In the genomic region with DNA sequence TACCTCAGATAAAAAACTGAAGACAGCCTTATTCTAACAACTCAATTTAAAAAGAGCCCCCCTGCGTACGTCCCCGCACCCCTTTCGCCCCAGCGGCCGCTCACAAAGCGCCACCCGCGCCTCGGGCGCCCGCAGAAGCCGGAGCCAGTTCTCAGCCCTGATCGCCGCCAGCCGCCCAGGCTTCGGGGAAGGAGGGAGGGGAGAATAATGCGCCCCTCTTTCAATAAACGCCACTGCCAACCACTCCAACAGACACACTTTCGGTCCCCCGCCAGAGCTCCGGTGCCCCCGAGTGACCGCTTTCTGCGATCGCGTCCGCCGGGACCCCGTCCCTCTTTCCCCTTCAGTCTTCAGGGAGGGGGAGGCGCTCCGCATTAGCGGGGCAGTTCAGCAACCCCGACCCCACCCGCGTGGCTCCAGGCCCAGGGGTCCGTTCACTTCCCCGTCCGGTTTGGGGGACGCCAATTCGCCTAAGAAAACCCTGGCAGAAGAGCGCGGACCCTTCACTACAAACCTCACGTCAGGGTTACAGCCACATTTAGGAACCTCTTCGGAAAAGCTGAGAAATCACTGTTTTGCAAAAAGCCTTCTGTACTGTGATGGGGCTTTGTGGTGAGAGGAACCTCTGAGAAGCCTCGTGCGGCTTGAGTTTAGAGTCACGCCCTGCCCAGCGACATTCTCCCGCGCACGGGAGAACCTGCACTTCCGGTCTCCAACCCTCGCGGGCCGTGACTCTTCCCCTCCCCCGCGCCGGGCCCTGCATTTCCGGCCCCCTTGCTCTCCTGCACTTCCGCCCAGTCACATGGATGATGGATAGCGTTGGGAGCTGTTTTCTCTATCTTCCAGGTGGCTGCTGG, we compare ENCODE assay signal across 9 cellular contexts. TPM values are rescaled to one million over a fixed set of nuclear protein-coding genes. Genes with fewer than 3 reads are reported as not detected.
DNase-seq lines count a peak whose midpoint lies in the region; ATAC-seq and TF ChIP-seq lines count a peak whose summit lies in the region.
"Had no signal": no experiment of that assay in that cellular context is flagged by ENCODE, and none has a peak within 500 bp of the region (broad histone marks: within the 10 kb centered on the region; RNA-seq: fewer than 3 reads in every experiment).

No MANE protein-coding gene starts in this region.

- TF ChIP-seq EP300 in gastroesophageal sphincter (IDR thresholded peaks at IDR 0.05) = no peak

- H3K27me3 ChIP-seq in gastroesophageal sphincter (peaks cover 79% of the 10 kb centered on the region), skeletal muscle satellite cell (ENCODE audit: control insufficient read depth, insufficient read depth, low read length) (peaks cover 77% of the 10 kb centered on the region)

- 2 to 5% methylated on average over 18 to 22 of the region's 62 CpGs for WGBS in gastroesophageal sphincter (ENCODE audit: low coverage in 1 of 2), 2 donors

- TF ChIP-seq CTCF in gastroesophageal sphincter (IDR thresholded peaks at IDR 0.05) = no peak

- DNase-seq in NCI-H510A treated with DMSO at 0.1 percent for 48 hours (lab: John Stamatoyannopoulos, UW) (peak; percentile 19), mesenteric fat pad (ENCODE audit: low spot score) (no peak), NAMALWA (ENCODE audit: low spot score) (no peak)
- DNase-seq: NK-92 treated with Interleukin-12 subunit alpha and Interleukin-12 subunit beta, amount 100 ng/mL, for 24 hours had no signal

- no peak for TF ChIP-seq POLR2A in gastroesophageal sphincter (IDR thresholded peaks at IDR 0.05)

- peak overlapping the region in 1 of 4 donors; percentile 69 for H3K27ac ChIP-seq in gastroesophageal sphincter
- H3K27ac ChIP-seq: right atrium auricular region had no signal

- H3K4me1 ChIP-seq in gastroesophageal sphincter (peaks cover 0 to 17% (median 6%) of the 10 kb centered on the region in 3 donors), skeletal muscle satellite cell (ENCODE audit: control insufficient read depth, insufficient read depth, low read length) (peaks cover 12% of the 10 kb centered on the region)

- H3K36me3 ChIP-seq in gastroesophageal sphincter (no peaks in the 10 kb centered on the region), skeletal muscle satellite cell (ENCODE audit: insufficient read depth, low read length) (no peaks in the 10 kb centered on the region)
- H3K36me3 ChIP-seq: right atrium auricular region had no signal

- H3K9me3 ChIP-seq in gastroesophageal sphincter (no peaks in the 10 kb centered on the region), skeletal muscle satellite cell (replicated peaks; ENCODE audit: low read length) (no peaks in the 10 kb centered on the region)

- H3K4me3 ChIP-seq in gastroesophageal sphincter = peak overlapping the region; percentile 16 to 49
- peak overlapping the region; percentile 67 for H3K4me3 ChIP-seq in skeletal muscle satellite cell (ENCODE audit: low read length)

- H3K9ac ChIP-seq in skeletal muscle satellite cell (ENCODE audit: low read depth, low read length) = no peak overlapping the region

- ATAC-seq in GM19395 (IDR thresholded peaks at IDR 0.05; ENCODE audit: unreplicated experiment) (peak; percentile 54), gastroesophageal sphincter (peak; percentile 48), GM21723 (IDR thresholded peaks at IDR 0.05; ENCODE audit: unreplicated experiment) (no peak)

- peak overlapping the region; percentile 80 for H3K4me2 ChIP-seq in skeletal muscle satellite cell (ENCODE audit: low read length)

RNA-seq across cellular contexts. Expression of a gene that starts 18.7 kb away (rescaled TPM):
- total RNA-seq in gastroesophageal sphincter = 1 to 10 TPM in 1 of 4 donors, under 1 TPM in 2, not detected in 1; 0.16 to 1.8 (median 0.89) TPM
- total RNA-seq in skeletal muscle satellite cell (2012; rRNA removed) = under 0.01 and 0.22 TPM in 2 replicates
- not detected for total RNA-seq in mesenteric fat pad
- total RNA-seq: right atrium auricular region had no signal
